14 cellular contexts compared by ENCODE assay signal in the genomic region with DNA sequence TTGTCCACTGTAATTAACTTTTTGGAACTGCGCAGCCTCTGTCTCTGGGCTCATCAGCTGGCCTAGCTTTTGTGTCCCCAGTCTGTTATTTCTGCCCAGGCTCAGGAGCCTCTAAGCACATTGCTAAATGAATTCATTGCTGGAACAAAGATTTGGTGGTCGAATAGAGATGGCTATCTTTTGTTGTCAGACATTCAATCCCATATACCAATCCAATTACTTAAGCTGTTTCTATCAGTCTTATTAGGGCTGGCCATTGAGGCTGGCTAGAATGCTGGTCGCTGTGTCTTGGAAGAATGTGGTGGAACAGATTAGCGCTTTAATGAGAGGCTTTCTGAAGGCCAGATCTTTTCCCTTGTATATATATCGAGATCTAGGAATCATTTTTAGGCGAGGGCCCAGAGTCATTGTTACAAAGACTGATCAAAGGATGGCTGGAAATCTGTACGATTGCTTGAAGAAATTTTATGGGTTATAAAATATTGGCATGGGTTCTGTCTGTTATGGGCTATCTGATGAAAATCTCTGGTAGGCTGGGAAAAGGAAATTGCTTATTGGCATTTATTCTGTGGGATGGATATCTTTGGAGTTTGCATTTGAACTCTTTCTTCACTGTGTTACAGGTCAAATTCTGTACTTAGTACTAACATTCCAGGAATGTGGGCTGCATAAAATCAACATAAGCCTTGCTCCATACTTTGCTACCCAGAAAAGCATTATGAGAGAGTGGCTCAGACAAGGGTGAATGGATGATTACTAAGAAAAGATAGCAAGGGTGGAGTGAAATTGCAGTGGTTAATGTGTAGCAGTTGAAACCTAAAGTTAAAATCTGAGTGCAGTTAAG. TPM values are rescaled to one million over a fixed set of nuclear protein-coding genes. Genes with fewer than 3 reads are reported as not detected.
A peak's percentile ranks its signal among the peaks of the same experiment; 100 is the strongest.
DNase-seq lines count a peak whose midpoint lies in the region; FAIRE-seq and TF ChIP-seq lines count a peak whose summit lies in the region.
"Had no signal": no experiment of that assay in that cellular context is flagged by ENCODE, and none has a peak within 500 bp of the region (broad histone marks: within the 10 kb centered on the region; RNA-seq: fewer than 3 reads in every experiment).

No MANE protein-coding gene starts in this region.

- TF ChIP-seq RAD21 in H1 (IDR thresholded peaks at IDR 0.05 in 1 of 2, conservative IDR thresholded peaks at IDR 0.05 in 1 of 2; ENCODE audit: low read depth in 2 of 2, low read length in 2 of 2): no peak

- H3K23ac ChIP-seq in H1 (ENCODE audit: insufficient read length): no peak overlapping the region
- no peak overlapping the region for H3K23ac ChIP-seq in mesenchymal stem cell (ENCODE audit: low read length in 2 of 2)

- FAIRE-seq in H1 (lab: Jason Lieb, UNC): no peak

- CTCF ChIA-PET in H1 (lab: Charles Lee; ENCODE audit: partially characterized antibody): no interaction called here

- no peak overlapping the region for H2BK15ac ChIP-seq in H1 (ENCODE audit: low read length)
- H2BK15ac ChIP-seq in mesenchymal stem cell (ENCODE audit: low read depth, poor library complexity, severe bottlenecking): no peak overlapping the region

- no peak overlapping the region for H3K4ac ChIP-seq in H1 (replicated peaks; ENCODE audit: insufficient read length, low read depth, low read length)
- H3K4ac ChIP-seq in mesenchymal stem cell (ENCODE audit: low read depth in 1 of 2, low read length in 2 of 2): peak overlapping the region; percentile 55 to 84

- H3K27me3 ChIP-seq in H1 (replicated peaks in 1 of 4; ENCODE audit: control insufficient read depth in 3 of 4, extremely low read depth in 1 of 4, insufficient read depth in 3 of 4, low read length in 3 of 4) (no peaks in the 10 kb centered on the region), mesenchymal stem cell (ENCODE audit: control insufficient read depth in 1 of 2, insufficient read depth in 1 of 2, low read length in 2 of 2) (no peaks in the 10 kb centered on the region)
- H3K27me3 ChIP-seq: adrenal gland, BLaER1 had no signal

- H3K4me1 ChIP-seq in H1 (replicated peaks in 1 of 4; ENCODE audit: control insufficient read depth in 3 of 4, insufficient read depth in 4 of 4, low read length in 3 of 4) (no peaks in the 10 kb centered on the region), mesenchymal stem cell (ENCODE audit: control insufficient read depth, insufficient read depth, low read depth, low read length) (peaks cover 13% of the 10 kb centered on the region)
- H3K4me1 ChIP-seq: adrenal gland, BLaER1 had no signal

- H2AFZ ChIP-seq in H1 (ENCODE audit: low read length) (peak overlapping the region; percentile 5; the same call in 1 of the 2 replicates), mesenchymal stem cell (ENCODE audit: low read depth, low read length) (no peak overlapping the region)

- H3K9me3 ChIP-seq in H1 (ENCODE audit: insufficient read depth in 2 of 2, low read depth in 1 of 2, low read length in 1 of 2) (no peaks in the 10 kb centered on the region), mesenchymal stem cell (ENCODE audit: control insufficient read depth, low read length) (no peaks in the 10 kb centered on the region)
- H3K9me3 ChIP-seq: adrenal gland had no signal

- no peaks in the 10 kb centered on the region for H3K27me3 Mint-ChIP-seq in nephron progenitor cell (ENCODE audit: low read depth, poor library complexity)

- no peak overlapping the region for H3K4me3 Mint-ChIP-seq in nephron progenitor cell
- H3K4me3 Mint-ChIP-seq: memory B cell, T-helper 17 cell had no signal

- H2AK5ac ChIP-seq in H1 (ENCODE audit: low read depth, low read length) (no peak overlapping the region), mesenchymal stem cell (ENCODE audit: low read length, severe bottlenecking) (peak overlapping the region; percentile 40)

- peaks cover 3% of the 10 kb centered on the region; the same call in 1 of the 2 replicates for H3K23me2 ChIP-seq in H1 (ENCODE audit: low read depth, low read length)

- POLR2A ChIA-PET in H1 (lab: Charles Lee; ENCODE audit: partially characterized antibody): interaction anchor here (0.6 kb wide), 1 partner anchor 9 kb away, joined by 4 read pairs; no protein-coding TSS in a partner anchor

- H3K36me3 Mint-ChIP-seq in nephron progenitor cell (ENCODE audit: low read depth): no peaks in the 10 kb centered on the region
- H3K36me3 Mint-ChIP-seq: memory B cell had no signal

- no peak overlapping the region for H4K91ac ChIP-seq in H1 (replicated peaks; ENCODE audit: insufficient read length, low read length)
- peak overlapping the region; percentile 52 for H4K91ac ChIP-seq in mesenchymal stem cell (ENCODE audit: low read length)

- H3K27ac Mint-ChIP-seq in nephron progenitor cell: no peak overlapping the region
- H3K27ac Mint-ChIP-seq: memory B cell, T-helper 17 cell had no signal

- H3K79me1 ChIP-seq in H1 (ENCODE audit: low read depth, low read length) (no peaks in the 10 kb centered on the region), mesenchymal stem cell (replicated peaks; ENCODE audit: low read length, poor library complexity, severe bottlenecking) (no peaks in the 10 kb centered on the region)

- no peak overlapping the region for H2BK20ac ChIP-seq in H1 (ENCODE audit: low read length)

- no peak overlapping the region for H3K56ac ChIP-seq in H1 (replicated peaks; ENCODE audit: insufficient read length, low read depth, low read length)

- peaks cover 9% of the 10 kb centered on the region for H3K9me3 Mint-ChIP-seq in nephron progenitor cell

- 84% methylated on average over 7 of the region's 7 CpGs; no CpG with 5 or more reads in 1 of the 2 experiments for WGBS in H1 (ENCODE audit: extremely low coverage in 1 of 2, insufficient coverage in 1 of 2, insufficient read length in 1 of 2, insufficient replicate concordance in 2 of 2, low coverage in 1 of 2, low lambda C conversion rate in 2 of 2, missing lambda C conversion rate in 1 of 2), 2 experiments
- 92% methylated on average over 6 of the region's 7 CpGs for WGBS in mesenchymal stem cell

- no peak for TF ChIP-seq POLR2A in H1 (IDR thresholded peaks at IDR 0.05; ENCODE audit: control extremely low read depth in 1 of 2, low read depth in 2 of 2, low read length in 2 of 2)

- H3K79me2 ChIP-seq in H1 (ENCODE audit: control insufficient read depth in 1 of 2, insufficient read depth in 2 of 2, low read length in 2 of 2): no peaks in the 10 kb centered on the region

- H2BK5ac ChIP-seq in H1 (ENCODE audit: low read depth, low read length) (no peak overlapping the region), mesenchymal stem cell (ENCODE audit: low read depth, low read length, poor library complexity, severe bottlenecking) (peak overlapping the region; percentile 3)

- H3K4me2 ChIP-seq in H1 (ENCODE audit: insufficient read depth in 1 of 2, low read depth in 2 of 2, low read length in 2 of 2) (no peak overlapping the region), mesenchymal stem cell (ENCODE audit: low read length, poor library complexity, severe bottlenecking) (no peak overlapping the region)
- H3K4me2 ChIP-seq: BLaER1 had no signal

- H2BK120ac ChIP-seq in H1 (replicated peaks; ENCODE audit: low read depth, low read length): no peak overlapping the region
- peak overlapping the region; percentile 27 for H2BK120ac ChIP-seq in mesenchymal stem cell (ENCODE audit: low read depth, low read length)

- DNase-seq in AG08396 (ENCODE audit: low spot score): peak; percentile 41
- peak; percentile 93 for DNase-seq in NCI-H82 (lab: John Stamatoyannopoulos, UW)
- DNase-seq in H1 (ENCODE audit: low read depth in 1 of 2, low spot score in 2 of 2): no peak
- peak; percentile 66 for DNase-seq in mesenchymal stem cell
- no peak for DNase-seq in NCI-H2171 (lab: John Stamatoyannopoulos, UW)
- no peak for DNase-seq in stimulated activated CD4-positive, alpha-beta T cell treated with anti-CD3 and anti-CD28 coated beads, Interleukin-15, amount 100 ng/mL, for 24 hours
- no peak for DNase-seq in activated CD8-positive, alpha-beta memory T cell treated with anti-CD3 and anti-CD28 coated beads, Interleukin-2, amount 50 U/mL, for 48 hours
- no peak for DNase-seq in nephron progenitor cell
- DNase-seq: adrenal gland, foreskin melanocyte, NCI-H1417 treated with DMSO at 0.1 percent for 48 hours, T-helper 17 cell had no signal

- H3K27ac ChIP-seq in H1 (ENCODE audit: low read depth, low read length) (no peak overlapping the region), mesenchymal stem cell (ENCODE audit: low read length, poor library complexity, severe bottlenecking) (peak overlapping the region; percentile 83)
- H3K27ac ChIP-seq: adrenal gland, BLaER1 had no signal

- H4K5ac ChIP-seq in H1 (ENCODE audit: insufficient read length, low read depth, low read length): no peak overlapping the region

- H3K36me3 ChIP-seq in H1 (ENCODE audit: control insufficient read depth in 2 of 4, insufficient read depth in 4 of 4, low read length in 3 of 4): no peaks in the 10 kb centered on the region
- H3K36me3 ChIP-seq in mesenchymal stem cell (ENCODE audit: control insufficient read depth in 1 of 2, insufficient read depth in 2 of 2, low read depth in 1 of 2, low read length in 2 of 2): no peaks in the 10 kb centered on the region
- H3K36me3 ChIP-seq: adrenal gland, BLaER1 had no signal

- H3K4me1 Mint-ChIP-seq in nephron progenitor cell: peaks cover 6% of the 10 kb centered on the region
- H3K4me1 Mint-ChIP-seq: memory B cell, T-helper 17 cell had no signal

- H2BK12ac ChIP-seq in H1 (ENCODE audit: low read depth, low read length) (no peak overlapping the region), mesenchymal stem cell (ENCODE audit: low read length in 2 of 2) (peak overlapping the region; percentile 80 to 93)

- TF ChIP-seq EP300 in H1 (IDR thresholded peaks at IDR 0.05; ENCODE audit: borderline replicate concordance in 1 of 2, low read depth in 2 of 2, low read length in 2 of 2): no peak

- H3K9ac ChIP-seq in H1 (replicated peaks in 1 of 4; ENCODE audit: extremely low read depth in 1 of 4, low read depth in 3 of 4, low read length in 3 of 4): no peak overlapping the region
- no peak overlapping the region for H3K9ac ChIP-seq in mesenchymal stem cell (ENCODE audit: low read length)
- H3K9ac ChIP-seq: BLaER1 had no signal

- no peak for TF ChIP-seq CTCF in H1 (IDR thresholded peaks at IDR 0.05; ENCODE audit: control extremely low read depth in 1 of 3, insufficient read depth in 1 of 3, low read depth in 1 of 3, low read length in 3 of 3)
- TF ChIP-seq CTCF in nephron progenitor cell (IDR thresholded peaks at IDR 0.05): no peak

- H3K18ac ChIP-seq in H1 (ENCODE audit: extremely low read depth, low read length) (no peak overlapping the region), mesenchymal stem cell (ENCODE audit: low read depth in 1 of 2, low read length in 2 of 2) (peak overlapping the region; percentile 86 to 92)

- H3K14ac ChIP-seq in H1 (ENCODE audit: insufficient read length) (no peak overlapping the region), mesenchymal stem cell (ENCODE audit: low read length in 2 of 2) (no peak overlapping the region)

- H3K4me3 ChIP-seq in H1 (ENCODE audit: extremely low read depth in 1 of 4, insufficient read depth in 2 of 4, low read depth in 3 of 4, low read length in 4 of 4): no peak overlapping the region
- H3K4me3 ChIP-seq in mesenchymal stem cell (ENCODE audit: insufficient read depth in 1 of 2, low read depth in 1 of 2, low read length in 2 of 2): no peak overlapping the region
- H3K4me3 ChIP-seq: adrenal gland, BLaER1 had no signal

- no peaks in the 10 kb centered on the region for H4K20me1 ChIP-seq in H1 (replicated peaks in 1 of 2; ENCODE audit: control insufficient read depth in 1 of 2, insufficient read depth in 2 of 2, low read length in 2 of 2)
- H4K20me1 ChIP-seq: BLaER1 had no signal

- no peak overlapping the region for H4K8ac ChIP-seq in H1 (ENCODE audit: extremely low read depth, insufficient read depth, low read length)
- peak overlapping the region; percentile 67 for H4K8ac ChIP-seq in mesenchymal stem cell (ENCODE audit: low read length)

RNA-seq across cellular contexts. Expression of a gene that starts 34.8 kb away (rescaled TPM):
- 27.3 and 29.1 TPM in 2 replicates for total RNA-seq in H1 (2021; fragmentation: NEBNext Ultra II Directional; extraction: Animal tissue kit (Norgen Biotek cat#: 25700))
- 13.5 and 19.7 TPM in 2 replicates for polyA plus RNA-seq in H1 (2011; rRNA removed)
- 18.4 TPM for polyA plus RNA-seq in H1 (2011; cell fraction: cytosol; rRNA removed)
- 65.7 TPM for polyA plus RNA-seq in H1 (2011; cell fraction: nucleus; rRNA removed)
- 19.6 to 22.8 TPM (median 21.2 TPM) in 4 replicates for polyA plus RNA-seq in H1 (2012, experiment 1 of 2)
- 6.3 TPM for polyA plus RNA-seq in H1 (2012, experiment 2 of 2)
- polyA plus RNA-seq in H1 (2013, experiment 1 of 2): 18.1 TPM
- polyA plus RNA-seq in H1 (2013, experiment 2 of 2): 15.5 TPM
- polyA minus RNA-seq in H1 (2011; rRNA and poly(A)+ RNA removed): 83.6 and 86.3 TPM in 2 replicates
- polyA minus RNA-seq in H1 (2011; cell fraction: cytosol; rRNA and poly(A)+ RNA removed): 65.6 TPM
- 76.8 TPM for polyA minus RNA-seq in H1 (2011; cell fraction: nucleus; rRNA and poly(A)+ RNA removed)
- 13.2 TPM for polyA plus RNA-seq in mesenchymal stem cell (2013, experiment 1 of 2)
- polyA plus RNA-seq in mesenchymal stem cell (2013, experiment 2 of 2): 12.6 TPM

Comparison
In these comparisons a context has a peak if more than half of its experiments do, and no peak if none do; other contexts are left out.
1. DNase-seq: peak in AG08396 (single experiment), NCI-H82 (single experiment) and mesenchymal stem cell (single experiment); none in H1 (0 of 2), NCI-H2171 (single experiment), stimulated activated CD4-positive, alpha-beta T cell treated with anti-CD3 and anti-CD28 coated beads, Interleukin-15, amount 100 ng/mL, for 24 hours (single experiment), activated CD8-positive, alpha-beta memory T cell treated with anti-CD3 and anti-CD28 coated beads, Interleukin-2, amount 50 U/mL, for 48 hours (single experiment) and nephron progenitor cell (single experiment).